ENCODE assay signal across 8 cellular contexts in the genomic region with DNA sequence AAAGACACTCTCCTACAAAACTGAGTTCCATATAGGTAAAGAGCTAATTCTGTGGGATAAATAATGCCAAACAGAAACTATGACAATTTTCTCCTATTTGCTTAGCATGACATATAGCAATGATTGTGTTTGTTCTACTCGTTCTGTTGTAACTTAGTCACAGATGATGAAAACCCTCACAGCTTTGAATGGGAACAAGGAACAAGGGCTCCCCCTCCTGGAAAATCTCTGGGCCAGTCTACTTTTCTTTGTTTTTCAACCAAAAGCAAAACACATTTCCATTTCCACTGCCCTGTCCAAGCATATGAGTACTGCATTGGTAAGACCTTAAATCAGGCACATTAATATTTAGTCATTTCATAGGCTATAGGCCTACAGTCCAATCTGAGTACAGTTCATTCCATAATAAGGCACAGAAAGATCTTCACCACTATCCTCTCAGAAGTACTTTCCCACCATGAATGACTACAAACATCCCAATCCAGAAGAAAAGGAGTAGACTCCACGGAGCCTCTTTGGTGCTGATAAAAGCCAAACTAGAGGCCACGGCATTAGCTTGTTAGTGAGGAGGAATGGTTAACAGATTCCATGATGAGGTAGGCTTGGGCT.
DNase-seq lines count a peak whose midpoint lies in the region; ATAC-seq, FAIRE-seq and TF ChIP-seq lines count a peak whose summit lies in the region.

No MANE protein-coding gene starts in this region.

- DNase-seq in DMS53 treated with DMSO at 0.1 percent for 48 hours (lab: John Stamatoyannopoulos, UW; ENCODE audit: unreplicated experiment), result peak; percentile 78
- DNase-seq in HL-60 (ENCODE audit: low read depth in 1 of 2, low spot score in 1 of 2), result peak; percentile 52 to 80
- DNase-seq in RCC 7860 (ENCODE audit: low spot score), result peak; percentile 64
- DNase-seq in H1 (ENCODE audit: low read depth in 1 of 2, low spot score in 2 of 2), result no peak
- peak; percentile 88 for DNase-seq in mesenchymal stem cell
- no peak for DNase-seq in vagina (ENCODE audit: extremely low spot score in 2 of 2)
- no peak for DNase-seq in activated T-cell treated with anti-CD3 and anti-CD28 coated beads, Interleukin-2, amount 50 U/mL, for 24 hours

- TF ChIP-seq RAD21 in H1 (IDR thresholded peaks at IDR 0.05 in 1 of 2, conservative IDR thresholded peaks at IDR 0.05 in 1 of 2; ENCODE audit: low read depth in 2 of 2, low read length in 2 of 2), result peak; percentile 89 to 91

- H3K14ac ChIP-seq in H1 (ENCODE audit: insufficient read length) (no peak overlapping the region), mesenchymal stem cell (ENCODE audit: low read length in 2 of 2) (no peak overlapping the region)

- H2BK15ac ChIP-seq in H1 (ENCODE audit: low read length) (no peak overlapping the region; the same call in 1 of the 2 replicates), mesenchymal stem cell (ENCODE audit: low read depth, poor library complexity, severe bottlenecking) (no peak overlapping the region)

- H3K9me3 ChIP-seq in H1 (ENCODE audit: insufficient read depth in 2 of 2, low read depth in 1 of 2, low read length in 1 of 2) (no peaks in the 10 kb centered on the region), mesenchymal stem cell (ENCODE audit: control insufficient read depth, low read length) (no peaks in the 10 kb centered on the region), vagina (no peaks in the 10 kb centered on the region)

- ATAC-seq in HG03460 (IDR thresholded peaks at IDR 0.05; ENCODE audit: unreplicated experiment), result no peak

- intact Hi-C loops in vagina (cut with DNase I), result loop anchor here (5.0 to 10.0 kb wide), 3 partner anchors 147 to 815 kb away; partner anchors contain the start of gene FGF7

- H3K23ac ChIP-seq in H1 (ENCODE audit: insufficient read length) (no peak overlapping the region), mesenchymal stem cell (ENCODE audit: low read length in 2 of 2) (no peak overlapping the region)

- H3K56ac ChIP-seq in H1 (replicated peaks; ENCODE audit: insufficient read length, low read depth, low read length), result no peak overlapping the region

- no peak overlapping the region for H2AK5ac ChIP-seq in H1 (ENCODE audit: low read depth, low read length)
- no peak overlapping the region for H2AK5ac ChIP-seq in mesenchymal stem cell (ENCODE audit: low read length, severe bottlenecking)

- H2BK120ac ChIP-seq in H1 (replicated peaks; ENCODE audit: low read depth, low read length) (peak overlapping the region; percentile 4), mesenchymal stem cell (ENCODE audit: low read depth, low read length) (no peak overlapping the region)

- H3K23me2 ChIP-seq in H1 (ENCODE audit: low read depth, low read length), result no peaks in the 10 kb centered on the region

- H3K4me1 Mint-ChIP-seq in activated T-cell treated with anti-CD3 and anti-CD28 coated beads, Interleukin-2, amount 50 U/mL, for 24 hours (ENCODE audit: low read depth), result peaks cover 5% of the 10 kb centered on the region

- H3K27ac Mint-ChIP-seq in activated T-cell treated with anti-CD3 and anti-CD28 coated beads, Interleukin-2, amount 50 U/mL, for 24 hours, result no peak overlapping the region

- H3K4me2 ChIP-seq in H1 (ENCODE audit: insufficient read depth in 1 of 2, low read depth in 2 of 2, low read length in 2 of 2), result no peak overlapping the region
- no peak overlapping the region for H3K4me2 ChIP-seq in mesenchymal stem cell (ENCODE audit: low read length, poor library complexity, severe bottlenecking)

- H3K4me3 Mint-ChIP-seq in activated T-cell treated with anti-CD3 and anti-CD28 coated beads, Interleukin-2, amount 50 U/mL, for 24 hours, result no peak overlapping the region

- peak; percentile 28 for FAIRE-seq in RCC 7860 (lab: Jason Lieb, UNC)
- peak; percentile 66 for FAIRE-seq in H1 (lab: Jason Lieb, UNC)

- H2BK5ac ChIP-seq in H1 (ENCODE audit: low read depth, low read length), result no peak overlapping the region
- no peak overlapping the region for H2BK5ac ChIP-seq in mesenchymal stem cell (ENCODE audit: low read depth, low read length, poor library complexity, severe bottlenecking)

- H2BK20ac ChIP-seq in H1 (ENCODE audit: low read length), result no peak overlapping the region; the same call in 1 of the 2 replicates

- H3K18ac ChIP-seq in H1 (ENCODE audit: extremely low read depth, low read length) (no peak overlapping the region), mesenchymal stem cell (ENCODE audit: low read depth in 1 of 2, low read length in 2 of 2) (peak overlapping the region; percentile 25 to 37)

- no peak overlapping the region for H3K4me3 ChIP-seq in HL-60 (replicated peaks; ENCODE audit: insufficient read depth, low read length)
- H3K4me3 ChIP-seq in H1 (ENCODE audit: extremely low read depth in 1 of 4, insufficient read depth in 2 of 4, low read depth in 3 of 4, low read length in 4 of 4), result no peak overlapping the region
- H3K4me3 ChIP-seq in mesenchymal stem cell (ENCODE audit: insufficient read depth in 1 of 2, low read depth in 1 of 2, low read length in 2 of 2), result no peak overlapping the region
- H3K4me3 ChIP-seq in vagina, result no peak overlapping the region

- H4K5ac ChIP-seq in H1 (ENCODE audit: insufficient read length, low read depth, low read length), result no peak overlapping the region

- H3K9me3 Mint-ChIP-seq in activated T-cell treated with anti-CD3 and anti-CD28 coated beads, Interleukin-2, amount 50 U/mL, for 24 hours, result no peaks in the 10 kb centered on the region

- no peak for TF ChIP-seq POLR2A in H1 (IDR thresholded peaks at IDR 0.05; ENCODE audit: control extremely low read depth in 1 of 2, low read depth in 2 of 2, low read length in 2 of 2)
- TF ChIP-seq POLR2A in vagina (IDR thresholded peaks at IDR 0.05), result no peak

- no peaks in the 10 kb centered on the region for H3K36me3 Mint-ChIP-seq in activated T-cell treated with anti-CD3 and anti-CD28 coated beads, Interleukin-2, amount 50 U/mL, for 24 hours (ENCODE audit: low read depth)

- no peak overlapping the region for H4K91ac ChIP-seq in H1 (replicated peaks; ENCODE audit: insufficient read length, low read length)
- peak overlapping the region; percentile 6 for H4K91ac ChIP-seq in mesenchymal stem cell (ENCODE audit: low read length)

- H4K8ac ChIP-seq in H1 (ENCODE audit: extremely low read depth, insufficient read depth, low read length) (no peak overlapping the region), mesenchymal stem cell (ENCODE audit: low read length) (peak overlapping the region; percentile 3)

- 57% methylated on average over 3 of the region's 3 CpGs; no CpG with 5 or more reads in 1 of the 2 experiments for WGBS in H1 (ENCODE audit: extremely low coverage in 1 of 2, insufficient coverage in 1 of 2, insufficient read length in 1 of 2, insufficient replicate concordance in 2 of 2, low coverage in 1 of 2, low lambda C conversion rate in 2 of 2, missing lambda C conversion rate in 1 of 2), 2 experiments
- WGBS in mesenchymal stem cell, result 36% methylated on average over 3 of the region's 3 CpGs

- H3K27me3 Mint-ChIP-seq in activated T-cell treated with anti-CD3 and anti-CD28 coated beads, Interleukin-2, amount 50 U/mL, for 24 hours, result peaks cover 24% of the 10 kb centered on the region

- peak; percentile 65 for TF ChIP-seq CTCF in HL-60 (IDR thresholded peaks at IDR 0.05; ENCODE audit: insufficient read depth, low read length)
- TF ChIP-seq CTCF in H1 (IDR thresholded peaks at IDR 0.05; ENCODE audit: control extremely low read depth in 1 of 3, insufficient read depth in 1 of 3, low read depth in 1 of 3, low read length in 3 of 3), result peak in 2 of 3 experiments; percentile 63 to 70; a peak in 3 of 4 replicates
- TF ChIP-seq CTCF in vagina (IDR thresholded peaks at IDR 0.05), result peak in 2 of 3 experiments; percentile 21 to 49

- H3K27ac ChIP-seq in HL-60 (replicated peaks), result peak overlapping the region; percentile 79
- no peak overlapping the region for H3K27ac ChIP-seq in H1 (ENCODE audit: low read depth, low read length)
- no peak overlapping the region for H3K27ac ChIP-seq in mesenchymal stem cell (ENCODE audit: low read length, poor library complexity, severe bottlenecking)
- H3K27ac ChIP-seq in vagina, result peak overlapping the region; percentile 7

- H3K4me1 ChIP-seq in H1 (replicated peaks in 1 of 4; ENCODE audit: control insufficient read depth in 3 of 4, insufficient read depth in 4 of 4, low read length in 3 of 4) (no peaks in the 10 kb centered on the region), mesenchymal stem cell (ENCODE audit: control insufficient read depth, insufficient read depth, low read depth, low read length) (no peaks in the 10 kb centered on the region), vagina (no peaks in the 10 kb centered on the region)

- TF ChIP-seq EP300 in H1 (IDR thresholded peaks at IDR 0.05; ENCODE audit: borderline replicate concordance in 1 of 2, low read depth in 2 of 2, low read length in 2 of 2), result no peak

- H3K4ac ChIP-seq in H1 (replicated peaks; ENCODE audit: insufficient read length, low read depth, low read length) (no peak overlapping the region), mesenchymal stem cell (ENCODE audit: low read depth in 1 of 2, low read length in 2 of 2) (peak overlapping the region in 1 of 2 experiments; percentile 60)

- no peaks in the 10 kb centered on the region for H3K27me3 ChIP-seq in HL-60 (ENCODE audit: insufficient read depth, poor library complexity, severe bottlenecking)
- no peaks in the 10 kb centered on the region for H3K27me3 ChIP-seq in H1 (replicated peaks in 1 of 4; ENCODE audit: control insufficient read depth in 3 of 4, extremely low read depth in 1 of 4, insufficient read depth in 3 of 4, low read length in 3 of 4)
- H3K27me3 ChIP-seq in mesenchymal stem cell (ENCODE audit: control insufficient read depth in 1 of 2, insufficient read depth in 1 of 2, low read length in 2 of 2), result no peaks in the 10 kb centered on the region
- H3K27me3 ChIP-seq in vagina, result no peaks in the 10 kb centered on the region

- POLR2A ChIA-PET in H1 (lab: Charles Lee; ENCODE audit: partially characterized antibody), result interaction anchor here (0.9 kb wide), 1 partner anchor 48 kb away, joined by 3 read pairs; no protein-coding TSS in a partner anchor

- peak overlapping the region; percentile 77; the same call in 1 of the 2 replicates for H2BK12ac ChIP-seq in H1 (ENCODE audit: low read depth, low read length)
- H2BK12ac ChIP-seq in mesenchymal stem cell (ENCODE audit: low read length in 2 of 2), result peak overlapping the region; percentile 57 to 69

- CTCF ChIA-PET in H1 (lab: Charles Lee; ENCODE audit: partially characterized antibody), result interaction anchor here (0.6 to 6.7 kb wide), 36 partner anchors 10 to 816 kb away, joined by 3 to 92 read pairs (median 4); no protein-coding TSS in a partner anchor

- no peak overlapping the region for H3K9ac ChIP-seq in H1 (replicated peaks in 1 of 4; ENCODE audit: extremely low read depth in 1 of 4, low read depth in 3 of 4, low read length in 3 of 4)
- peak overlapping the region; percentile 85 for H3K9ac ChIP-seq in mesenchymal stem cell (ENCODE audit: low read length)

- no peaks in the 10 kb centered on the region for H3K79me2 ChIP-seq in H1 (ENCODE audit: control insufficient read depth in 1 of 2, insufficient read depth in 2 of 2, low read length in 2 of 2)

- H3K79me1 ChIP-seq in H1 (ENCODE audit: low read depth, low read length), result no peaks in the 10 kb centered on the region
- H3K79me1 ChIP-seq in mesenchymal stem cell (replicated peaks; ENCODE audit: low read length, poor library complexity, severe bottlenecking), result no peaks in the 10 kb centered on the region

- peak overlapping the region; percentile 97 for H2AFZ ChIP-seq in H1 (ENCODE audit: low read length)
- H2AFZ ChIP-seq in mesenchymal stem cell (ENCODE audit: low read depth, low read length), result no peak overlapping the region

- H4K20me1 ChIP-seq in H1 (replicated peaks in 1 of 2; ENCODE audit: control insufficient read depth in 1 of 2, insufficient read depth in 2 of 2, low read length in 2 of 2), result no peaks in the 10 kb centered on the region

- H3K36me3 ChIP-seq in H1 (ENCODE audit: control insufficient read depth in 2 of 4, insufficient read depth in 4 of 4, low read length in 3 of 4) (no peaks in the 10 kb centered on the region), mesenchymal stem cell (ENCODE audit: control insufficient read depth in 1 of 2, insufficient read depth in 2 of 2, low read depth in 1 of 2, low read length in 2 of 2) (no peaks in the 10 kb centered on the region), vagina (no peaks in the 10 kb centered on the region)

Comparison
In these comparisons a context has a peak if more than half of its experiments do, and no peak if none do; other contexts are left out.
1. DNase-seq: peak in DMS53 treated with DMSO at 0.1 percent for 48 hours (single experiment), HL-60 (2 of 2), RCC 7860 (single experiment) and mesenchymal stem cell (single experiment); none in H1 (0 of 2), vagina (0 of 2) and activated T-cell treated with anti-CD3 and anti-CD28 coated beads, Interleukin-2, amount 50 U/mL, for 24 hours (single experiment).
2. H3K27ac ChIP-seq: peak in HL-60 (single experiment) and vagina (single experiment); none in H1 (single experiment) and mesenchymal stem cell (single experiment).
3. Peak in every context shown above with its lines, with median percentiles within 50 percentile points of each other: CTCF ChIP-seq.